Comparison of ENCODE assay signal across 1 cellular context in the genomic region with DNA sequence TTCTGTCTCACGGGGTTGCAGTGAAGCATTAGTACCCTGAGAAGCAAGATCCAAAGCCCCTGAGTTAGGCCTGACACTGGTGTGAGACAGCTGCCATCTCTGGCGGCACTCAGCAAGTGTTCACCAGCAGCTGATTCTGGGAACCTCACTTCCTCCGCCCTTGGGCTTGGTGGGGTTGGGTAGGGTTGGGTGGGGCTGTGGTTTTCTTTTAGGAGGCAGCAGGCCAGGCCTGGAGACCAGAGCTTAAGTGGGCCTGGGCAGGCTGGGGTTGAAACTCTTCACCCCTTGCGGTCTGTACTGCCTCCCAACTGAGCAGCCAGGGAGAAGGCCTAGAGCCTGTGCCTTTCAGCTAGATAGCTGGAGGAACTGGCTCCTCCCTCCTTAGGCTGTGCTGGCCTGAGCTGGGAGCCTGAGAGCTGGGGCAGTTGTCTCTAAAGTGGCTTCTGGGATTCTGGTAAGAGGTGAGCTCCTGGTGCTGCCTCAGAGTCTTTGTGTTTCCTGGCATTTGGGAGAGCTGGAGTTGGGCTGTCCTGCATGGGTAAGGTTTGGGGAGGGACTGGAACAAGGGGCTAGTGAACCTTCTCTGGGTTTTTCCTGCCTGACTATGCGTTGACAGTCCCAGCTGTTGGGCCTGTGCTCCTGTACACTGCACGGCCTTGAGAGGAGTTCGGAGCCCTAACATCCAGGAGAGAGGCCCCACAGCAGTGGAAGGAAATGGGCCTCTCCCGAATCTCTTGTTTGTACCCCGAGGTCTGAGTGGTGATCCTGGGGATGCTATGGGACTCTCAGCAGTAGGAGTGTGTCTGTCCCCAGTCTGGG.
TF ChIP-seq lines count a peak whose summit lies in the region.

No MANE protein-coding gene starts in this region.

TF ChIP-seq in HepG2, 621 proteins besides CTCF, POLR2A, EP300 and RAD21:
- TF ChIP-seq, protein P1, sequence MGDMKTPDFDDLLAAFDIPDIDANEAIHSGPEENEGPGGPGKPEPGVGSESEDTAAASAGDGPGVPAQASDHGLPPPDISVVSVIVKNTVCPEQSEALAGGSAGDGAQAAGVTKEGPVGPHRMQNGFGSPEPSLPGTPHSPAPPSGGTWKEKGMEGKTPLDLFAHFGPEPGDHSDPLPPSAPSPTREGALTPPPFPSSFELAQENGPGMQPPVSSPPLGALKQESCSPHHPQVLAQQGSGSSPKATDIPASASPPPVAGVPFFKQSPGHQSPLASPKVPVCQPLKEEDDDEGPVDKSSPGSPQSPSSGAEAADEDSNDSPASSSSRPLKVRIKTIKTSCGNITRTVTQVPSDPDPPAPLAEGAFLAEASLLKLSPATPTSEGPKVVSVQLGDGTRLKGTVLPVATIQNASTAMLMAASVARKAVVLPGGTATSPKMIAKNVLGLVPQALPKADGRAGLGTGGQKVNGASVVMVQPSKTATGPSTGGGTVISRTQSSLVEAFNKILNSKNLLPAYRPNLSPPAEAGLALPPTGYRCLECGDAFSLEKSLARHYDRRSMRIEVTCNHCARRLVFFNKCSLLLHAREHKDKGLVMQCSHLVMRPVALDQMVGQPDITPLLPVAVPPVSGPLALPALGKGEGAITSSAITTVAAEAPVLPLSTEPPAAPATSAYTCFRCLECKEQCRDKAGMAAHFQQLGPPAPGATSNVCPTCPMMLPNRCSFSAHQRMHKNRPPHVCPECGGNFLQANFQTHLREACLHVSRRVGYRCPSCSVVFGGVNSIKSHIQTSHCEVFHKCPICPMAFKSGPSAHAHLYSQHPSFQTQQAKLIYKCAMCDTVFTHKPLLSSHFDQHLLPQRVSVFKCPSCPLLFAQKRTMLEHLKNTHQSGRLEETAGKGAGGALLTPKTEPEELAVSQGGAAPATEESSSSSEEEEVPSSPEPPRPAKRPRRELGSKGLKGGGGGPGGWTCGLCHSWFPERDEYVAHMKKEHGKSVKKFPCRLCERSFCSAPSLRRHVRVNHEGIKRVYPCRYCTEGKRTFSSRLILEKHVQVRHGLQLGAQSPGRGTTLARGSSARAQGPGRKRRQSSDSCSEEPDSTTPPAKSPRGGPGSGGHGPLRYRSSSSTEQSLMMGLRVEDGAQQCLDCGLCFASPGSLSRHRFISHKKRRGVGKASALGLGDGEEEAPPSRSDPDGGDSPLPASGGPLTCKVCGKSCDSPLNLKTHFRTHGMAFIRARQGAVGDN (CRISPR knock-in tag; IDR thresholded peaks at IDR 0.05), result peak; percentile 60
- no peak for TF ChIP-seq ZNF83 (CRISPR knock-in tag; IDR thresholded peaks at IDR 0.05; ENCODE audit: borderline replicate concordance)
- no peak for TF ChIP-seq RFX5 (IDR thresholded peaks at IDR 0.05; ENCODE audit: low read depth, low read length)
- no peak for TF ChIP-seq CREM (IDR thresholded peaks at IDR 0.05)
- no peak for TF ChIP-seq CREM (CRISPR knock-in tag; IDR thresholded peaks at IDR 0.05)
- TF ChIP-seq, protein P2, sequence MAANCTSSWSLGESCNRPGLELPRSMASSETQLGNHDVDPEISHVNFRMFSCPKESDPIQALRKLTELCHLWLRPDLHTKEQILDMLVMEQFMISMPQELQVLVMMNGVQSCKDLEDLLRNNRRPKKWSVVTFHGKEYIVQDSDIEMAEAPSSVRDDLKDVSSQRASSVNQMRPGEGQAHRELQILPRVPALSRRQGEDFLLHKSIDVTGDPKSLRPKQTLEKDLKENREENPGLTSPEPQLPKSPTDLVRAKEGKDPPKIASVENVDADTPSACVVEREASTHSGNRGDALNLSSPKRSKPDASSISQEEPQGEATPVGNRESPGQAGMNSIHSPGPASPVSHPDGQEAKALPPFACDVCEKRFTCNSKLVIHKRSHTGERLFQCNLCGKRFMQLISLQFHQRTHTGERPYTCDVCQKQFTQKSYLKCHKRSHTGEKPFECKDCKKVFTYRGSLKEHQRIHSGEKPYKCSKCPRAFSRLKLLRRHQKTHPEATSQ (CRISPR knock-in tag; IDR thresholded peaks at IDR 0.05; ENCODE audit: borderline replicate concordance), result 0 out of 2 replicates have a peak, but pooled peaks have one; percentile 38
- TF ChIP-seq ZKSCAN1 (IDR thresholded peaks at IDR 0.05; ENCODE audit: low read length), result peak; percentile 57; the same call in 1 of the 2 replicates
- 0 out of 2 replicates have a peak, but pooled peaks have one; percentile 64 for TF ChIP-seq ARID2 (CRISPR knock-in tag; IDR thresholded peaks at IDR 0.05; ENCODE audit: borderline replicate concordance)
